Comparison of ENCODE assay signal across 20 cellular contexts in genomic region chr2:236793041-236794011, GRCh38.
DNase-seq lines count a peak whose midpoint lies in the region; ATAC-seq and TF ChIP-seq lines count a peak whose summit lies in the region.
"Had no signal": no experiment of that assay in that cellular context is flagged by ENCODE, and none has a peak within 500 bp of the region (broad histone marks: within the 10 kb centered on the region; RNA-seq: fewer than 3 reads in every experiment).

No MANE protein-coding gene starts in this region.

- no peaks in the 10 kb centered on the region for H4K20me1 ChIP-seq in smooth muscle cell (ENCODE audit: low read depth)
- no peaks in the 10 kb centered on the region for H4K20me1 ChIP-seq in OCI-LY7 (ENCODE audit: insufficient read depth, low read length)

- ATAC-seq in left lobe of liver: no peak
- ATAC-seq in HG03460 (IDR thresholded peaks at IDR 0.05; ENCODE audit: unreplicated experiment): no peak
- no peak for ATAC-seq in GM19463 (IDR thresholded peaks at IDR 0.05; ENCODE audit: unreplicated experiment)
- ATAC-seq: A549 had no signal

- 84% methylated on average over 35 of the region's 37 CpGs for WGBS in smooth muscle cell (ENCODE audit: low lambda C conversion rate)

- intact Hi-C loops in OCI-LY7 (cut with micrococcal nuclease; ENCODE audit: unreplicated experiment): no loop called here

- H3K9ac ChIP-seq in smooth muscle cell (ENCODE audit: low read depth): no peak overlapping the region
- H3K9ac ChIP-seq: GM23248 had no signal

- CTCF ChIA-PET in activated CD4-positive, alpha-beta memory T cell treated with anti-CD3 and anti-CD28 coated beads, Interleukin-2, amount 10 ng/mL, durations not matched to agents 7 days and 5 days (lab: Charles Lee): no interaction called here
- CTCF ChIA-PET in OCI-LY7 (lab: Charles Lee; ENCODE audit: unreplicated experiment): no interaction called here

- H3K4me3 ChIP-seq in smooth muscle cell (no peak overlapping the region), OCI-LY7 (ENCODE audit: low read depth, low read length, poor library complexity, severe bottlenecking) (no peak overlapping the region)
- H3K4me3 ChIP-seq: A549, GM23248, SJSA1 had no signal

- POLR2A ChIA-PET in activated CD4-positive, alpha-beta memory T cell treated with anti-CD3 and anti-CD28 coated beads, Interleukin-2, amount 10 ng/mL, durations not matched to agents 7 days and 5 days (lab: Charles Lee): no interaction called here
- POLR2A ChIA-PET in OCI-LY7 (lab: Charles Lee): interaction anchor here (0.6 to 0.7 kb wide), 2 partner anchors 168 to 514 kb away, joined by 3 read pairs; no protein-coding TSS in a partner anchor

- no peaks in the 10 kb centered on the region for H3K4me1 Mint-ChIP-seq in activated CD4-positive, alpha-beta memory T cell treated with anti-CD3 and anti-CD28 coated beads, Interleukin-2, amount 10 ng/mL, durations not matched to agents 7 days and 5 days
- H3K4me1 Mint-ChIP-seq: IgD-negative memory B cell had no signal

- peaks cover 4% of the 10 kb centered on the region for H3F3A ChIP-seq in smooth muscle cell (ENCODE audit: low read depth)

- no peak for TF ChIP-seq CTCF in smooth muscle cell (IDR thresholded peaks at IDR 0.05; ENCODE audit: borderline replicate concordance, insufficient read depth, poor library complexity, severe bottlenecking)
- TF ChIP-seq CTCF in OCI-LY7 (conservative IDR thresholded peaks at IDR 0.05; ENCODE audit: low read length): no peak

- in situ Hi-C loops in G401 (cut with HindIII; ENCODE audit: low sequenced_read_pairs): no loop called here

- no peaks in the 10 kb centered on the region for H3K36me3 ChIP-seq in smooth muscle cell (ENCODE audit: low read depth)
- no peaks in the 10 kb centered on the region for H3K36me3 ChIP-seq in OCI-LY7 (ENCODE audit: insufficient read depth, low read length)
- H3K36me3 ChIP-seq: SJSA1 had no signal

- H3K27me3 Mint-ChIP-seq in activated CD4-positive, alpha-beta memory T cell treated with anti-CD3 and anti-CD28 coated beads, Interleukin-2, amount 10 ng/mL, durations not matched to agents 7 days and 5 days: no peaks in the 10 kb centered on the region

- no peaks in the 10 kb centered on the region for H3K9me3 Mint-ChIP-seq in activated CD4-positive, alpha-beta memory T cell treated with anti-CD3 and anti-CD28 coated beads, Interleukin-2, amount 10 ng/mL, durations not matched to agents 7 days and 5 days
- H3K9me3 Mint-ChIP-seq: HFFc6 had no signal

- H3K9me3 ChIP-seq in smooth muscle cell (replicated peaks; ENCODE audit: low read depth) (no peaks in the 10 kb centered on the region), OCI-LY7 (ENCODE audit: low read length) (no peaks in the 10 kb centered on the region)
- H3K9me3 ChIP-seq: A549, SJSA1 had no signal

- BruUV-seq in OCI-LY7 (replicated peaks; lab: Mats Ljungman, UMichigan): no TSS peak

- H3K4me1 ChIP-seq in smooth muscle cell (ENCODE audit: low read depth) (peaks cover 7% of the 10 kb centered on the region), OCI-LY7 (ENCODE audit: insufficient read depth, low read length, poor library complexity, severe bottlenecking) (no peaks in the 10 kb centered on the region)
- H3K4me1 ChIP-seq: A549 had no signal

- H3K27me3 ChIP-seq in smooth muscle cell (ENCODE audit: low read depth): no peaks in the 10 kb centered on the region
- H3K27me3 ChIP-seq: SJSA1 had no signal

- H3K4me2 ChIP-seq in smooth muscle cell: peak overlapping the region; percentile 23
- H3K4me2 ChIP-seq in OCI-LY7 (ENCODE audit: low read length): no peak overlapping the region
- H3K4me2 ChIP-seq: A549 had no signal

- H3K4me3 Mint-ChIP-seq in activated CD4-positive, alpha-beta memory T cell treated with anti-CD3 and anti-CD28 coated beads, Interleukin-2, amount 10 ng/mL, durations not matched to agents 7 days and 5 days: no peak overlapping the region
- H3K4me3 Mint-ChIP-seq: HFFc6, IgD-negative memory B cell had no signal

- H2AFZ ChIP-seq in smooth muscle cell (ENCODE audit: low read depth): no peak overlapping the region
- H2AFZ ChIP-seq in OCI-LY7 (ENCODE audit: low read length): no peak overlapping the region
- H2AFZ ChIP-seq: GM23248 had no signal

- no peaks in the 10 kb centered on the region for H3K79me2 ChIP-seq in smooth muscle cell (ENCODE audit: low read depth)
- no peaks in the 10 kb centered on the region for H3K79me2 ChIP-seq in OCI-LY7 (ENCODE audit: insufficient read depth, low read depth, low read length)

- H3K27ac Mint-ChIP-seq in activated CD4-positive, alpha-beta memory T cell treated with anti-CD3 and anti-CD28 coated beads, Interleukin-2, amount 10 ng/mL, durations not matched to agents 7 days and 5 days: no peak overlapping the region
- H3K27ac Mint-ChIP-seq: HFFc6, IgD-negative memory B cell had no signal

- no peaks in the 10 kb centered on the region for H3K9me2 ChIP-seq in OCI-LY7 (ENCODE audit: insufficient read depth, low read length)

- H3K27ac ChIP-seq in smooth muscle cell (ENCODE audit: low read depth) (peak overlapping the region; percentile 18), OCI-LY7 (ENCODE audit: low read depth, low read length, poor library complexity, severe bottlenecking) (no peak overlapping the region)
- H3K27ac ChIP-seq: A549, C4-2B, GM23248, SJSA1 had no signal

- DNase-seq in G401 (ENCODE audit: low spot score) (peak; percentile 52), cerebellar cortex (ENCODE audit: low spot score) (peak; percentile 34), left lobe of liver (ENCODE audit: low spot score) (peak; percentile 42), smooth muscle cell (lab: John Stamatoyannopoulos, UW; ENCODE audit: unreplicated experiment) (no peak), OCI-LY7 (ENCODE audit: low spot score) (no peak)
- DNase-seq in activated CD4-positive, alpha-beta memory T cell treated with anti-CD3 and anti-CD28 coated beads, Interleukin-2, amount 10 ng/mL, durations not matched to agents 7 days and 5 days: no peak
- DNase-seq: HFFc6, Kasumi-1, MM.1S, NCI-H1092 treated with DMSO at 0.1 percent for 48 hours, NCI-H2081 treated with DMSO at 0.1 percent for 48 hours, NCI-H510A treated with DMSO at 0.1 percent for 48 hours, NCI-H82 had no signal

- no peaks in the 10 kb centered on the region for H3K36me3 Mint-ChIP-seq in activated CD4-positive, alpha-beta memory T cell treated with anti-CD3 and anti-CD28 coated beads, Interleukin-2, amount 10 ng/mL, durations not matched to agents 7 days and 5 days (ENCODE audit: low read depth)
- H3K36me3 Mint-ChIP-seq: IgD-negative memory B cell had no signal

Comparison
In these comparisons a context has a peak if more than half of its experiments do, and no peak if none do; other contexts are left out.
1. DNase-seq: peak in G401 (single experiment), cerebellar cortex (single experiment) and left lobe of liver (single experiment); none in smooth muscle cell (single experiment), activated CD4-positive, alpha-beta memory T cell treated with anti-CD3 and anti-CD28 coated beads, Interleukin-2, amount 10 ng/mL, durations not matched to agents 7 days and 5 days (single experiment) and OCI-LY7 (single experiment).